In the genomic region with DNA sequence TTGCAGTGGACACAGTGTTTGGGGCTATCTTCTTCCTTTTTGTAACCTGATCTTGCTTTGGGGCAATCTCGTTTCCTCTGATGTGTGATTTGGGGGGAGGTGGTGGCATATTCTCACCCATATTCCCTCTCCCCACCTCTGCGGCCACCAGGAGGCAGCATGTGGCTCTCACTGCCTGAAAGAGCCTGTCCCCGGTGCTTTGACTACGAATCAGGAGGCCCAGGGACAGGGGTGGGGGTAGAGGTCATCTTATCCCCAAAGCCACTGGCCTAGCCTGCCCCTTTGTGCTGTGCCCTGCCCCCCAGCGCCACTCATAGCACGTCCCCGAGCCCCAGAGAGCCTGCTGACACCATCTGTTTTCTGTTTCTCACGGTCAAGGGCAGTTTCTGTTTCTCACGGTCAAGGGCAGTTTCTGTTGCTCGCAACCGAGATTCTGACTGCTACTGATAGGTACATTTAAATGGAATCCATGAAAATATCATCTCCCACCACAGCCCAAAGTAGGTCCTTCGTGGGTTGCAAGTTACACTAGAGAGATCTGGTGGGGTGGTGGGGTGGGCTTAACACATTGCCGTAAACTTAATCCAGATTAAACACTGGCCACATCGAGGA, we compare ENCODE assay signal across 1 cellular context.
TF ChIP-seq lines count a peak whose summit lies in the region.

No MANE protein-coding gene starts in this region.

TF ChIP-seq in HepG2, 621 proteins besides CTCF, POLR2A, EP300 and RAD21 (continued from another document and continues in another):
- TF ChIP-seq BRF2 (CRISPR knock-in tag; IDR thresholded peaks at IDR 0.05) (no peak), ZNF703 (CRISPR knock-in tag; IDR thresholded peaks at IDR 0.05; ENCODE audit: borderline replicate concordance) (peak; percentile 67; the same call in 1 of the 2 replicates), ZNF772 (CRISPR knock-in tag; IDR thresholded peaks at IDR 0.05) (peak; percentile 91), NCOR1 (IDR thresholded peaks at IDR 0.05; ENCODE audit: borderline replicate concordance, low read length) (0 out of 2 replicates have a peak, but pooled peaks have one; percentile 25), NFYC (CRISPR knock-in tag; IDR thresholded peaks at IDR 0.05) (no peak), ZNF746 (CRISPR knock-in tag; IDR thresholded peaks at IDR 0.05) (peak; percentile 51; the same call in 1 of the 2 replicates), ZNF501 (CRISPR knock-in tag; IDR thresholded peaks at IDR 0.05) (peak; percentile 88), ASH2L (IDR thresholded peaks at IDR 0.05; ENCODE audit: insufficient read length, low read depth, low read length) (peak; percentile 54), ZNF547 (CRISPR knock-in tag; IDR thresholded peaks at IDR 0.05) (0 out of 2 replicates have a peak, but pooled peaks have one; percentile 63), SMAD1 (CRISPR knock-in tag; IDR thresholded peaks at IDR 0.05; ENCODE audit: borderline replicate concordance, low read depth) (peak; percentile 47; the same call in 1 of the 2 replicates), ZNF740 (CRISPR knock-in tag; IDR thresholded peaks at IDR 0.05) (0 out of 2 replicates have a peak, but pooled peaks have one; percentile 36), MEIS2 (CRISPR knock-in tag; IDR thresholded peaks at IDR 0.05) (0 out of 2 replicates have a peak, but pooled peaks have one; percentile 40), GABPB1 (CRISPR knock-in tag; IDR thresholded peaks at IDR 0.05) (0 out of 2 replicates have a peak, but pooled peaks have one; percentile 18), FOXA1 (IDR thresholded peaks at IDR 0.05) (no peak), FOXA1 (CRISPR knock-in tag; IDR thresholded peaks at IDR 0.05) (0 out of 2 replicates have a peak, but pooled peaks have one; percentile 2), ZSCAN25 (CRISPR knock-in tag; IDR thresholded peaks at IDR 0.05) (peak; percentile 88; the same call in 1 of the 2 replicates), ZFP36L2 (CRISPR knock-in tag; IDR thresholded peaks at IDR 0.05) (no peak), ZSCAN22 (CRISPR knock-in tag; IDR thresholded peaks at IDR 0.05) (no peak), ZNF274 (CRISPR knock-in tag; IDR thresholded peaks at IDR 0.05) (no peak), ZFP90 (CRISPR knock-in tag; IDR thresholded peaks at IDR 0.05; ENCODE audit: borderline replicate concordance) (0 out of 2 replicates have a peak, but pooled peaks have one; percentile 41), ZNF431 (CRISPR knock-in tag; IDR thresholded peaks at IDR 0.05; ENCODE audit: borderline replicate concordance, low read depth) (no peak), CC2D1A (CRISPR knock-in tag; IDR thresholded peaks at IDR 0.05) (no peak), ZBTB3 (CRISPR knock-in tag; IDR thresholded peaks at IDR 0.05; ENCODE audit: borderline replicate concordance, low read depth) (no peak), PPARG (CRISPR knock-in tag; conservative IDR thresholded peaks at IDR 0.05) (peak; percentile 44; the same call in 1 of the 2 replicates), ZNF644 (CRISPR knock-in tag; IDR thresholded peaks at IDR 0.05; ENCODE audit: low read depth) (0 out of 2 replicates have a peak, but pooled peaks have one; percentile 24), MAZ (IDR thresholded peaks at IDR 0.05; ENCODE audit: borderline replicate concordance, low read depth, low read length) (peak; percentile 36; the same call in 1 of the 2 replicates), MAZ (CRISPR knock-in tag; IDR thresholded peaks at IDR 0.05; ENCODE audit: low read depth) (peak; percentile 57; the same call in 1 of the 2 replicates), BORCS8-MEF2B (CRISPR knock-in tag; IDR thresholded peaks at IDR 0.05) (peak; percentile 61; the same call in 1 of the 2 replicates), POGK (CRISPR knock-in tag; conservative IDR thresholded peaks at IDR 0.05) (no peak), CENPT (CRISPR knock-in tag; IDR thresholded peaks at IDR 0.05; ENCODE audit: low read depth) (no peak), GATA4 (IDR thresholded peaks at IDR 0.05; ENCODE audit: borderline replicate concordance, low read depth) (no peak), ZNF362 (CRISPR knock-in tag; IDR thresholded peaks at IDR 0.05; ENCODE audit: borderline replicate concordance) (no peak; the same call in 1 of the 2 replicates), NFIC (IDR thresholded peaks at IDR 0.05; ENCODE audit: low read length) (no peak), HOXA9 (CRISPR knock-in tag; IDR thresholded peaks at IDR 0.05; ENCODE audit: borderline replicate concordance) (no peak), TMF1 (CRISPR knock-in tag; IDR thresholded peaks at IDR 0.05; ENCODE audit: low read depth) (0 out of 2 replicates have a peak, but pooled peaks have one; percentile 54), EZH2 (conservative IDR thresholded peaks at IDR 0.05; ENCODE audit: low read depth, low read length) (no peak), ZFX (CRISPR knock-in tag; IDR thresholded peaks at IDR 0.05; ENCODE audit: low read depth) (peak; percentile 70), HDAC2 (CRISPR knock-in tag; IDR thresholded peaks at IDR 0.05) (peak; percentile 60; the same call in 1 of the 2 replicates), ZNF253 (CRISPR knock-in tag; IDR thresholded peaks at IDR 0.05; ENCODE audit: borderline replicate concordance) (0 out of 2 replicates have a peak, but pooled peaks have one; percentile 46), RXRA (CRISPR knock-in tag; IDR thresholded peaks at IDR 0.05) (peak; percentile 50), ZNF607 (CRISPR knock-in tag; IDR thresholded peaks at IDR 0.05; ENCODE audit: borderline replicate concordance) (peak; percentile 81; the same call in 1 of the 2 replicates), THAP11 (CRISPR knock-in tag; IDR thresholded peaks at IDR 0.05) (peak; percentile 38; the same call in 1 of the 2 replicates), SSRP1 (CRISPR knock-in tag; IDR thresholded peaks at IDR 0.05) (0 out of 2 replicates have a peak, but pooled peaks have one; percentile 51), EED (CRISPR knock-in tag; IDR thresholded peaks at IDR 0.05) (0 out of 2 replicates have a peak, but pooled peaks have one; percentile 34), RARA (CRISPR knock-in tag; IDR thresholded peaks at IDR 0.05) (peak; percentile 73), ZC3H13 (CRISPR knock-in tag; IDR thresholded peaks at IDR 0.05) (peak; percentile 67; the same call in 1 of the 2 replicates), ZNF451 (CRISPR knock-in tag; IDR thresholded peaks at IDR 0.05) (0 out of 2 replicates have a peak, but pooled peaks have one; percentile 66), NR2F2 (IDR thresholded peaks at IDR 0.05; ENCODE audit: borderline replicate concordance, low read depth) (peak; percentile 65; the same call in 1 of the 2 replicates), SAP130 (CRISPR knock-in tag; IDR thresholded peaks at IDR 0.05; ENCODE audit: low read depth) (peak; percentile 48), ZMYM3 (CRISPR knock-in tag; IDR thresholded peaks at IDR 0.05) (peak; percentile 72), NCOA1 (CRISPR knock-in tag; IDR thresholded peaks at IDR 0.05) (no peak), ZNF629 (CRISPR knock-in tag; conservative IDR thresholded peaks at IDR 0.05) (no peak), ZNF616 (CRISPR knock-in tag; IDR thresholded peaks at IDR 0.05; ENCODE audit: low read depth) (0 out of 2 replicates have a peak, but pooled peaks have one; percentile 12), ZNF564 (CRISPR knock-in tag; IDR thresholded peaks at IDR 0.05) (0 out of 2 replicates have a peak, but pooled peaks have one; percentile 36), ZNF20 (CRISPR knock-in tag; IDR thresholded peaks at IDR 0.05) (no peak), SAFB2 (CRISPR knock-in tag; IDR thresholded peaks at IDR 0.05; ENCODE audit: borderline replicate concordance, low read depth) (no peak), ATF1 (CRISPR knock-in tag; IDR thresholded peaks at IDR 0.05) (no peak)
- TF ChIP-seq, protein P1, sequence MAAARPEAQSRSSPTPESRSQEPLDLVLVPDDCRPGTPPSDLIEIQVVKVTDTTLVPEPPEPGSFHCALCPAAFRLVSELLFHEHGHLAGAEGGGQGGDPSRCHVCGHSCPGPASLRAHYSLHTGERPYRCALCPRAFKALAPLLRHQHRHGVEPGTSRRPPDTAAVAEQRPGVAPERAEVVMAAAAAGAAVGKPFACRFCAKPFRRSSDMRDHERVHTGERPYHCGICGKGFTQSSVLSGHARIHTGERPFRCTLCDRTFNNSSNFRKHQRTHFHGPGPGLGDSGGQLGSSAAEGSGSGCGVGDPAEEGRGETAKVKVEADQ (CRISPR knock-in tag; IDR thresholded peaks at IDR 0.05; ENCODE audit: borderline replicate concordance), result 0 out of 2 replicates have a peak, but pooled peaks have one; percentile 41
- TF ChIP-seq, protein P2, sequence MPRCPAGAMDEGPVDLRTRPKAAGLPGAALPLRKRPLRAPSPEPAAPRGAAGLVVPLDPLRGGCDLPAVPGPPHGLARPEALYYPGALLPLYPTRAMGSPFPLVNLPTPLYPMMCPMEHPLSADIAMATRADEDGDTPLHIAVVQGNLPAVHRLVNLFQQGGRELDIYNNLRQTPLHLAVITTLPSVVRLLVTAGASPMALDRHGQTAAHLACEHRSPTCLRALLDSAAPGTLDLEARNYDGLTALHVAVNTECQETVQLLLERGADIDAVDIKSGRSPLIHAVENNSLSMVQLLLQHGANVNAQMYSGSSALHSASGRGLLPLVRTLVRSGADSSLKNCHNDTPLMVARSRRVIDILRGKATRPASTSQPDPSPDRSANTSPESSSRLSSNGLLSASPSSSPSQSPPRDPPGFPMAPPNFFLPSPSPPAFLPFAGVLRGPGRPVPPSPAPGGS (CRISPR knock-in tag; IDR thresholded peaks at IDR 0.05), result no peak
- TF ChIP-seq, protein P3, sequence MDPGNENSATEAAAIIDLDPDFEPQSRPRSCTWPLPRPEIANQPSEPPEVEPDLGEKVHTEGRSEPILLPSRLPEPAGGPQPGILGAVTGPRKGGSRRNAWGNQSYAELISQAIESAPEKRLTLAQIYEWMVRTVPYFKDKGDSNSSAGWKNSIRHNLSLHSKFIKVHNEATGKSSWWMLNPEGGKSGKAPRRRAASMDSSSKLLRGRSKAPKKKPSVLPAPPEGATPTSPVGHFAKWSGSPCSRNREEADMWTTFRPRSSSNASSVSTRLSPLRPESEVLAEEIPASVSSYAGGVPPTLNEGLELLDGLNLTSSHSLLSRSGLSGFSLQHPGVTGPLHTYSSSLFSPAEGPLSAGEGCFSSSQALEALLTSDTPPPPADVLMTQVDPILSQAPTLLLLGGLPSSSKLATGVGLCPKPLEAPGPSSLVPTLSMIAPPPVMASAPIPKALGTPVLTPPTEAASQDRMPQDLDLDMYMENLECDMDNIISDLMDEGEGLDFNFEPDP (CRISPR knock-in tag; conservative IDR thresholded peaks at IDR 0.05), result no peak
- TF ChIP-seq, protein P4, sequence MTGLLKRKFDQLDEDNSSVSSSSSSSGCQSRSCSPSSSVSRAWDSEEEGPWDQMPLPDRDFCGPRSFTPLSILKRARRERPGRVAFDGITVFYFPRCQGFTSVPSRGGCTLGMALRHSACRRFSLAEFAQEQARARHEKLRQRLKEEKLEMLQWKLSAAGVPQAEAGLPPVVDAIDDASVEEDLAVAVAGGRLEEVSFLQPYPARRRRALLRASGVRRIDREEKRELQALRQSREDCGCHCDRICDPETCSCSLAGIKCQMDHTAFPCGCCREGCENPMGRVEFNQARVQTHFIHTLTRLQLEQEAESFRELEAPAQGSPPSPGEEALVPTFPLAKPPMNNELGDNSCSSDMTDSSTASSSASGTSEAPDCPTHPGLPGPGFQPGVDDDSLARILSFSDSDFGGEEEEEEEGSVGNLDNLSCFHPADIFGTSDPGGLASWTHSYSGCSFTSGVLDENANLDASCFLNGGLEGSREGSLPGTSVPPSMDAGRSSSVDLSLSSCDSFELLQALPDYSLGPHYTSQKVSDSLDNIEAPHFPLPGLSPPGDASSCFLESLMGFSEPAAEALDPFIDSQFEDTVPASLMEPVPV (CRISPR knock-in tag; IDR thresholded peaks at IDR 0.05), result peak; percentile 80; the same call in 1 of the 2 replicates
- TF ChIP-seq, protein P5, sequence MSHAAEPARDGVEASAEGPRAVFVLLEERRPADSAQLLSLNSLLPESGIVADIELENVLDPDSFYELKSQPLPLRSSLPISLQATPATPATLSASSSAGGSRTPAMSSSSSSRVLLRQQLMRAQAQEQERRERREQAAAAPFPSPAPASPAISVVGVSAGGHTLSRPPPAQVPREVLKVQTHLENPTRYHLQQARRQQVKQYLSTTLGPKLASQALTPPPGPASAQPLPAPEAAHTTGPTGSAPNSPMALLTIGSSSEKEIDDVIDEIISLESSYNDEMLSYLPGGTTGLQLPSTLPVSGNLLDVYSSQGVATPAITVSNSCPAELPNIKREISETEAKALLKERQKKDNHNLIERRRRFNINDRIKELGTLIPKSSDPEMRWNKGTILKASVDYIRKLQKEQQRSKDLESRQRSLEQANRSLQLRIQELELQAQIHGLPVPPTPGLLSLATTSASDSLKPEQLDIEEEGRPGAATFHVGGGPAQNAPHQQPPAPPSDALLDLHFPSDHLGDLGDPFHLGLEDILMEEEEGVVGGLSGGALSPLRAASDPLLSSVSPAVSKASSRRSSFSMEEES (CRISPR knock-in tag; IDR thresholded peaks at IDR 0.05), result 0 out of 2 replicates have a peak, but pooled peaks have one; percentile 18
